ENCODE assay signal across 28 cellular contexts in the genomic region with DNA sequence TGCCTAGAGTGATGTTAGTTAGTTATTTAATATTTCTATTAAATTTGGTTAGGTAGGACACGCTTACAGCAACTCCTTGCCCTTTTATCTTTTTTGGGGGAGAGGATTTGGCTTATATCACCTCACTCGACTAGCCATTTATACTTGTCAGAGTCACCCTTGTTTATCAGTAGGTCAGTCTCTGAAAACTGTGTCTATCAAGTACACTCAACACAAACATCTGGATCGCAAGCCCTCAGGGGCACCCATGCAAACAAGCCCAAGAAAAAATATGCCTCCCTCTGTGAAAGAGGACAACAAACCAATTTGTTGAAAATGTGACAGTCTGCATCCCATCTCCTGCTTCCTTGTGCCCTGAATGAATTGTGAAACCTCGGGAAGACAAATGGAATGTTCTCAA.
"Had no signal": no experiment of that assay in that cellular context is flagged by ENCODE, and none has a peak within 500 bp of the region (broad histone marks: within the 10 kb centered on the region; RNA-seq: fewer than 3 reads in every experiment).

No MANE protein-coding gene starts in this region.

- ATAC-seq: activated CD4-positive, alpha-beta T cell treated with anti-CD3 and anti-CD28 coated beads for 36 hours; activated T-cell treated with anti-CD3 and anti-CD28 coated beads, Interleukin-2, amount 50 U/mL, for 72 hours; Panc1; T-cell had no signal

- H3K4me1 ChIP-seq: breast epithelium had no signal

- H3K27ac Mint-ChIP-seq: activated CD4-positive, alpha-beta memory T cell treated with anti-CD3 and anti-CD28 coated beads, Interleukin-2, amount 10 ng/mL, durations not matched to agents 7 days and 5 days; activated CD4-positive, alpha-beta T cell treated with anti-CD3 and anti-CD28 coated beads for 36 hours; activated naive CD8-positive, alpha-beta T cell treated with anti-CD3 and anti-CD28 coated beads, Interleukin-2, amount 10 ng/mL, durations not matched to agents 7 days and 5 days; activated T-cell treated with anti-CD3 and anti-CD28 coated beads, Interleukin-2, amount 50 U/mL, for 72 hours; activated T-helper 2 cell treated with anti-CD3 and anti-CD28 coated beads, Interferon-gamma antibody, Interleukin-2, Interleukin-4, amounts not matched to agents 10 μg/mL and 5 μg/mL and 100 μg/mL, durations not matched to agents 14 hours and 24 hours and 36 hours; T-cell had no signal

- H3K36me3 Mint-ChIP-seq: activated naive CD8-positive, alpha-beta T cell treated with anti-CD3 and anti-CD28 coated beads, Interleukin-2, amount 10 ng/mL, durations not matched to agents 7 days and 5 days; T-cell had no signal

- H3K4me3 ChIP-seq: breast epithelium, MG63 had no signal

- DNase-seq: activated CD4-positive, alpha-beta memory T cell treated with anti-CD3 and anti-CD28 coated beads, Interleukin-2, amount 10 ng/mL, durations not matched to agents 7 days and 5 days; activated CD4-positive, alpha-beta T cell treated with anti-CD3 and anti-CD28 coated beads for 36 hours; activated CD4-positive, alpha-beta T cell treated with anti-CD3 and anti-CD28 coated beads, Interleukin-2, amount 50 U/mL, for 1 hour; activated CD4-positive, CD25-positive, alpha-beta regulatory T cell; activated naive CD4-positive, alpha-beta T cell treated with anti-CD3 and anti-CD28 coated beads, Interleukin-2, amount 50 U/mL, for 16 hours; activated naive CD8-positive, alpha-beta T cell treated with anti-CD3 and anti-CD28 coated beads, Interleukin-2, amount 10 ng/mL, durations not matched to agents 7 days and 5 days; activated T-cell treated with anti-CD3 and anti-CD28 coated beads, Interleukin-2, amount 50 U/mL, for 72 hours; aorta; MG63; MV-4-11; NCI-H1092 treated with DMSO at 0.1 percent for 48 hours; NCI-H1417 treated with DMSO at 0.1 percent for 48 hours; NCI-H1694; NCI-H2029; NCI-H345; NCI-H510A; NCI-H526 treated with DMSO at 0.1 percent for 48 hours; NCI-H82; SHP77 treated with DMSO at 0.1 percent for 48 hours; T-cell; T-helper 2 cell; T1000 had no signal

- H3K9me3 ChIP-seq: breast epithelium, MG63 had no signal

- H3K27me3 Mint-ChIP-seq: activated CD4-positive, alpha-beta memory T cell treated with anti-CD3 and anti-CD28 coated beads, Interleukin-2, amount 10 ng/mL, durations not matched to agents 7 days and 5 days; activated naive CD8-positive, alpha-beta T cell treated with anti-CD3 and anti-CD28 coated beads, Interleukin-2, amount 10 ng/mL, durations not matched to agents 7 days and 5 days; central memory CD8-positive, alpha-beta T cell; T-cell had no signal

- H3K4me1 Mint-ChIP-seq: activated CD4-positive, alpha-beta memory T cell treated with anti-CD3 and anti-CD28 coated beads, Interleukin-2, amount 10 ng/mL, durations not matched to agents 7 days and 5 days; activated CD4-positive, alpha-beta T cell treated with anti-CD3 and anti-CD28 coated beads for 36 hours; activated naive CD8-positive, alpha-beta T cell treated with anti-CD3 and anti-CD28 coated beads, Interleukin-2, amount 10 ng/mL, durations not matched to agents 7 days and 5 days; central memory CD8-positive, alpha-beta T cell; T-cell had no signal

- H3K36me3 ChIP-seq: breast epithelium, MG63 had no signal

- H3K27ac ChIP-seq: breast epithelium, RWPE1, VCaP had no signal

- H3K4me3 Mint-ChIP-seq: activated CD4-positive, alpha-beta memory T cell treated with anti-CD3 and anti-CD28 coated beads, Interleukin-2, amount 10 ng/mL, durations not matched to agents 7 days and 5 days; activated CD4-positive, alpha-beta T cell treated with anti-CD3 and anti-CD28 coated beads for 36 hours; activated naive CD8-positive, alpha-beta T cell treated with anti-CD3 and anti-CD28 coated beads, Interleukin-2, amount 10 ng/mL, durations not matched to agents 7 days and 5 days; activated T-cell treated with anti-CD3 and anti-CD28 coated beads, Interleukin-2, amount 50 U/mL, for 72 hours; central memory CD8-positive, alpha-beta T cell; T-cell had no signal

- H3K9me3 Mint-ChIP-seq: activated CD4-positive, alpha-beta memory T cell treated with anti-CD3 and anti-CD28 coated beads, Interleukin-2, amount 10 ng/mL, durations not matched to agents 7 days and 5 days; activated T-helper 2 cell treated with anti-CD3 and anti-CD28 coated beads, Interferon-gamma antibody, Interleukin-2, Interleukin-4, amounts not matched to agents 10 μg/mL and 5 μg/mL and 100 μg/mL, durations not matched to agents 14 hours and 24 hours and 36 hours had no signal

- H3K27me3 ChIP-seq: breast epithelium, MG63 had no signal
